ENCODE assay signal across 29 cellular contexts in genomic region chr10:50453940-50454339, GRCh38.
DNase-seq lines count a peak whose midpoint lies in the region; ATAC-seq, FAIRE-seq and TF ChIP-seq lines count a peak whose summit lies in the region.
"Had no signal": no experiment of that assay in that cellular context is flagged by ENCODE, and none has a peak within 500 bp of the region (broad histone marks: within the 10 kb centered on the region; RNA-seq: fewer than 3 reads in every experiment).

No MANE protein-coding gene starts in this region.

- H3K4me1 ChIP-seq in BLaER1 = peaks cover 69% of the 10 kb centered on the region
- H3K4me1 ChIP-seq in GM12878 (ENCODE audit: control insufficient read depth, insufficient read depth, low read length) = peaks cover 42% of the 10 kb centered on the region
- H3K4me1 ChIP-seq: A549, thyroid gland, vagina had no signal

- in situ Hi-C loops in GM12878 (cut with MboI) = no loop called here

- intact Hi-C loops in GM12878 (cut with micrococcal nuclease; ENCODE audit: unreplicated experiment) = loop anchor here (2.0 kb wide), 1 partner anchor 21 kb away; no protein-coding TSS in a partner anchor

- H2AFZ ChIP-seq in GM12878 (ENCODE audit: control insufficient read depth, low read depth, low read length) = no peak overlapping the region

- TF ChIP-seq CTCF in GM12878 (IDR thresholded peaks at IDR 0.05 in 2 of 3, conservative IDR thresholded peaks at IDR 0.05 in 1 of 3; ENCODE audit: control insufficient read depth in 2 of 3, extremely low read depth in 1 of 3, insufficient read depth in 1 of 3, low read depth in 3 of 3, low read length in 3 of 3) = no peak

- peak; percentile 41 for ATAC-seq in HG02870 (IDR thresholded peaks at IDR 0.05; ENCODE audit: unreplicated experiment)
- ATAC-seq in GM12878 = peak; percentile 26
- ATAC-seq in HG02938 (IDR thresholded peaks at IDR 0.05; ENCODE audit: unreplicated experiment) = no peak
- ATAC-seq: A549, HepG2, left ventricle myocardium superior, PC-3, Right ventricle myocardium inferior had no signal

- H3K27me3 ChIP-seq in BLaER1 = no peaks in the 10 kb centered on the region
- H3K27me3 ChIP-seq in GM12878 (replicated peaks in 1 of 2; ENCODE audit: control insufficient read depth in 2 of 2, insufficient read depth in 2 of 2, low read length in 1 of 2) = no peaks in the 10 kb centered on the region
- H3K27me3 ChIP-seq: stomach, thyroid gland, vagina had no signal

- SMC1A ChIA-PET in GM12878 (lab: Charles Lee; ENCODE audit: uncharacterized antibody, unreplicated experiment) = interaction anchor here (0.7 to 8.1 kb wide), 22 partner anchors 9 to 170 kb away, joined by 3 to 58 read pairs (median 6); no protein-coding TSS in a partner anchor

- POLR2A ChIA-PET in GM12878 (lab: Charles Lee) = interaction anchor here (0.6 to 2.1 kb wide), 10 partner anchors 15 to 1702 kb away, joined by 3 to 8 read pairs (median 5); no protein-coding TSS in a partner anchor

- TF ChIP-seq RAD21 in GM12878 (IDR thresholded peaks at IDR 0.05; ENCODE audit: insufficient read depth, low read depth, low read length) = no peak

- H3K79me2 ChIP-seq in GM12878 (ENCODE audit: control insufficient read depth, insufficient read depth, low read length) = no peaks in the 10 kb centered on the region; the same call in 1 of the 2 replicates

- H3K36me3 ChIP-seq in BLaER1 (no peaks in the 10 kb centered on the region), GM12878 (ENCODE audit: control insufficient read depth in 2 of 2, insufficient read depth in 2 of 2, low read length in 1 of 2) (no peaks in the 10 kb centered on the region; a peak in 1 of 4 replicates)
- H3K36me3 ChIP-seq: HAP-1, thyroid gland, vagina had no signal

- H4K20me1 ChIP-seq in BLaER1 (no peaks in the 10 kb centered on the region), GM12878 (ENCODE audit: control insufficient read depth, insufficient read depth) (no peaks in the 10 kb centered on the region)

- H3K27ac ChIP-seq in BLaER1 (no peak overlapping the region; the same call in 1 of the 2 replicates), GM12878 (ENCODE audit: control insufficient read depth, insufficient read depth) (peak overlapping the region; percentile 30; the same call in 1 of the 2 replicates)
- H3K27ac ChIP-seq: A549, stomach, thyroid gland, vagina had no signal

- H3K4me2 ChIP-seq in BLaER1 = peak overlapping the region; percentile 64
- H3K4me2 ChIP-seq in GM12878 (ENCODE audit: control insufficient read depth, insufficient read depth) = no peak overlapping the region
- H3K4me2 ChIP-seq: A549 had no signal

- TF ChIP-seq EP300 in GM12878 (IDR thresholded peaks at IDR 0.05; ENCODE audit: borderline replicate concordance in 1 of 2, control insufficient read depth in 1 of 2, low read depth in 2 of 2, low read length in 2 of 2) = no peak

- FAIRE-seq in GM18507 (lab: Jason Lieb, UNC) (peak; percentile 63), GM12878 (lab: Jason Lieb, UNC) (no peak)
- FAIRE-seq: A549, G401.6, HepG2 had no signal

- RAD21 ChIA-PET in GM12878 (lab: Charles Lee; ENCODE audit: unreplicated experiment) = interaction anchor here (0.7 to 3.2 kb wide), 18 partner anchors 12 to 85 kb away, joined by 3 to 28 read pairs (median 5); no protein-coding TSS in a partner anchor

- WGBS in GM12878 (ENCODE audit: insufficient coverage, insufficient replicate concordance, low lambda C conversion rate, missing lambda C conversion rate) = 0% methylated on average over 1 of the region's 1 CpG

- no peak for DNase-seq in GM18507 (ENCODE audit: extremely low spot score, insufficient read length, low read depth)
- no peak for DNase-seq in GM12878 (ENCODE audit: low read depth, low spot score)
- no peak for DNase-seq in dermis blood vessel endothelial cell
- no peak for DNase-seq in activated gamma-delta T cell treated with Interleukin-2 at 50 U/mL for 16 hours
- no peak for DNase-seq in SK-N-DZ (ENCODE audit: low spot score)
- DNase-seq: activated CD4-positive, alpha-beta T cell treated with anti-CD3 and anti-CD28 coated beads for 4 hours; activated T-cell treated with anti-CD3 and anti-CD28 coated beads, Interleukin-2, amount 50 U/mL, for 24 hours; DMS153; effector CD8-positive, alpha-beta T cell; islet precursor cell; Kasumi-1; left ventricle myocardium superior; NCI-H146; NCI-H2107; NCI-H446 treated with DMSO at 0.1 percent for 48 hours; occipital lobe; PC-3; stimulated activated CD4-positive, alpha-beta T cell treated with anti-CD3 and anti-CD28 coated beads, Interleukin-15, amount 100 ng/mL, for 24 hours; stomach; thyroid gland had no signal

- H3K9me3 ChIP-seq in BLaER1 = no peaks in the 10 kb centered on the region
- no peaks in the 10 kb centered on the region; the same call in 2 of the 3 replicates for H3K9me3 ChIP-seq in GM12878 (replicated peaks; ENCODE audit: control insufficient read depth, insufficient read depth, low read length)
- H3K9me3 ChIP-seq: A549, HAP-1, stomach, thyroid gland, vagina had no signal

- H3K4me3 ChIP-seq in BLaER1 (no peak overlapping the region), GM12878 (no peak overlapping the region)
- H3K4me3 ChIP-seq: A549, HAP-1, stomach, thyroid gland, vagina had no signal

- TF ChIP-seq POLR2A in GM12878 (IDR thresholded peaks at IDR 0.05; ENCODE audit: low read depth, low read length) = no peak

- BruUV-seq in GM12878 (replicated peaks; lab: Mats Ljungman, UMichigan) = no TSS peak

- H3K9ac ChIP-seq in BLaER1 = no peak overlapping the region
- H3K9ac ChIP-seq in GM12878 (ENCODE audit: control insufficient read depth, insufficient read depth, low read length) = no peak overlapping the region

- CTCF ChIA-PET in GM12878 (lab: Yijun Ruan, JAX) = interaction anchor here (0.6 to 1.9 kb wide), 11 partner anchors 11 to 160 kb away, joined by 3 to 6 read pairs (median 4); no protein-coding TSS in a partner anchor

TF ChIP-seq in GM12878, 131 proteins besides CTCF, POLR2A, EP300 and RAD21 (continues in another document):
- TF ChIP-seq IKZF2 (IDR thresholded peaks at IDR 0.05) = peak; percentile 48 to 55; a peak in 2 of 4 replicates
- TF ChIP-seq NBN (IDR thresholded peaks at IDR 0.05) = 0 out of 2 replicates have a peak, but pooled peaks have one; percentile 43
- TF ChIP-seq WRNIP1 (IDR thresholded peaks at IDR 0.05; ENCODE audit: borderline replicate concordance, low read depth, low read length) = no peak
- TF ChIP-seq ATF7 (IDR thresholded peaks at IDR 0.05; ENCODE audit: low read depth) = 0 out of 2 replicates have a peak, but pooled peaks have one; percentile 28
- TF ChIP-seq SMC3 (IDR thresholded peaks at IDR 0.05; ENCODE audit: borderline replicate concordance, low read length) = no peak
- TF ChIP-seq HDGF (IDR thresholded peaks at IDR 0.05) = no peak
- TF ChIP-seq FOXK2 (IDR thresholded peaks at IDR 0.05) = no peak
- no peak for TF ChIP-seq SMARCA5 (IDR thresholded peaks at IDR 0.05)
- TF ChIP-seq NFYA (IDR thresholded peaks at IDR 0.05; ENCODE audit: borderline replicate concordance, low read depth, low read length) = no peak
- TF ChIP-seq EZH2 (IDR thresholded peaks at IDR 0.05; ENCODE audit: borderline replicate concordance, control insufficient read depth, low read depth, low read length) = no peak
- no peak; the same call in 1 of the 2 replicates for TF ChIP-seq BCL11A (IDR thresholded peaks at IDR 0.05; ENCODE audit: low read depth, low read length)
- TF ChIP-seq RUNX3 (IDR thresholded peaks at IDR 0.05; ENCODE audit: low read length) = peak; percentile 46; the same call in 1 of the 2 replicates
- TF ChIP-seq MXI1 (IDR thresholded peaks at IDR 0.05; ENCODE audit: low read depth, low read length) = no peak
- TF ChIP-seq JUNB (IDR thresholded peaks at IDR 0.05) = 0 out of 2 replicates have a peak, but pooled peaks have one; percentile 33
- no peak for TF ChIP-seq DPF2 (IDR thresholded peaks at IDR 0.05)
- no peak for TF ChIP-seq PAX5 (IDR thresholded peaks at IDR 0.05; ENCODE audit: borderline replicate concordance, low read depth, low read length)
- no peak for TF ChIP-seq JUND (IDR thresholded peaks at IDR 0.05; ENCODE audit: low read depth, low read length)
- TF ChIP-seq ZBTB40 (IDR thresholded peaks at IDR 0.05; ENCODE audit: borderline replicate concordance) = no peak
- TF ChIP-seq USF1 (IDR thresholded peaks at IDR 0.05; ENCODE audit: borderline replicate concordance, extremely low read length, insufficient read depth, low read depth, low read length) = no peak
